ENCODE assay signal across 8 cellular contexts in genomic region chrX:141176586-141177451, GRCh38. TPM values are rescaled to one million over a fixed set of nuclear protein-coding genes. Genes with fewer than 3 reads are reported as not detected.
DNase-seq lines count a peak whose midpoint lies in the region; ATAC-seq lines count a peak whose summit lies in the region.

LDOC1 (minus strand) TSS chrX:141177129; CDS start chrX:141177021, 108 bp downstream.

- intact Hi-C loops in left colon (cut with DNase I, micrococcal nuclease): no loop called here

- ATAC-seq in left colon (peak; percentile 67), GM21447 (IDR thresholded peaks at IDR 0.05; ENCODE audit: unreplicated experiment) (no peak)

- DNase-seq in COLO668 (lab: John Stamatoyannopoulos, UW; ENCODE audit: unreplicated experiment): peak; percentile 29
- peak; percentile 74 for DNase-seq in NCI-H1417 treated with DMSO at 0.1 percent for 48 hours (lab: John Stamatoyannopoulos, UW)
- peak; percentile 70 to 74 for DNase-seq in activated CD4-positive, alpha-beta T cell treated with anti-CD3 and anti-CD28 coated beads, Interleukin-2, amount 50 U/mL, for 48 hours
- DNase-seq in dedifferentiated amniotic fluid mesenchymal stem cell (ENCODE audit: extremely low spot score): peak; percentile 49
- peak; percentile 37 to 61 for DNase-seq in left colon
- DNase-seq in stimulated activated CD4-positive, alpha-beta T cell treated with anti-CD3 and anti-CD28 coated beads, Interleukin-1b, Interleukin-23, amount 100 ng/mL, for 1 hour (ENCODE audit: low read depth in 2 of 2): peak; percentile 30 to 59
- DNase-seq in NCI-H446 (lab: John Stamatoyannopoulos, UW): no peak

RNA-seq across cellular contexts. Expression of gene LDOC1, which starts in this region (rescaled TPM):
- 1 to 10 TPM; 2.0 to 3.1 TPM for total RNA-seq in left colon

Comparison
In these comparisons a context has a peak if more than half of its experiments do, and no peak if none do; other contexts are left out.
1. DNase-seq: peak in COLO668 (single experiment), NCI-H1417 treated with DMSO at 0.1 percent for 48 hours (single experiment), activated CD4-positive, alpha-beta T cell treated with anti-CD3 and anti-CD28 coated beads, Interleukin-2, amount 50 U/mL, for 48 hours (2 of 2), dedifferentiated amniotic fluid mesenchymal stem cell (single experiment), left colon (2 of 2) and stimulated activated CD4-positive, alpha-beta T cell treated with anti-CD3 and anti-CD28 coated beads, Interleukin-1b, Interleukin-23, amount 100 ng/mL, for 1 hour (2 of 2); none in NCI-H446 (0 of 2).